Comparison of ENCODE assay signal across 25 cellular contexts in the genomic region with DNA sequence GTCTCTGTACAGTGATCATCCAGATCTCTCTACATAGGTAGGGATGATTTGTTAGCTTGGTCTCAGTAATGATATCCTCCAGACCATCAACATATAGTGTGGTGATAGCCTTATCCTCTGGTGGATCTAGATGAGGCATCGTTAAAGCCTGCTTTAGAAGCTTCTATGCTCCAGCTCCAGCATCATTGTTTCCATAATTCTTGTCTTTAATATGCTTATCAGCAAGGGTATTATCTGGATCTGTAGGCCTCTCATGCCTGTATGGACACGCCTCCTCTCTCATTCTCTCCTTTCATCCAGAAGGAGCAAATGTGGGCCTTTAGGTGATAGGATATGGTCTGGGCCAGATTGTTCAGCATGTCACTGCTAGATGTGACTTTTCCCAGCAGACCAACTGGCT.
"Had no signal": no experiment of that assay in that cellular context is flagged by ENCODE, and none has a peak within 500 bp of the region (broad histone marks: within the 10 kb centered on the region; RNA-seq: fewer than 3 reads in every experiment).

No MANE protein-coding gene starts in this region.

- H3K36me3 ChIP-seq: colonic mucosa, esophagus squamous epithelium, gastrocnemius medialis, heart right ventricle, left lung, lower lobe of right lung had no signal

- H3K27me3 ChIP-seq: colonic mucosa, esophagus squamous epithelium, gastrocnemius medialis, heart right ventricle, left lung had no signal

- H3K4me1 ChIP-seq: colonic mucosa, esophagus squamous epithelium, heart right ventricle, left lung, lower lobe of right lung had no signal

- FAIRE-seq: endometrium, islet of Langerhans, keratinocyte had no signal

- DNase-seq: colonic mucosa; cortex of kidney; effector CD8-positive, alpha-beta T cell; effector memory CD8-positive, alpha-beta T cell; endodermal cell; erythroblast; esophagus squamous epithelium; foreskin fibroblast; foreskin melanocyte; gastrocnemius medialis; glutamatergic neuron; head of caudate nucleus; heart right ventricle; hippocampal formation; left cardiac atrium; left lung; left ventricle myocardium superior; lower lobe of right lung; mesenchymal stem cell; mucosa of descending colon; naive B cell had no signal

- H3K4me3 ChIP-seq: colonic mucosa, esophagus squamous epithelium, gastrocnemius medialis, heart right ventricle, left lung, lower lobe of right lung, mucosa of descending colon had no signal

- H3K27ac ChIP-seq: colonic mucosa, epithelial cell of prostate, esophagus squamous epithelium, gastrocnemius medialis, heart right ventricle, left lung, lower lobe of right lung had no signal

- H3K9me3 ChIP-seq: colonic mucosa, esophagus squamous epithelium, gastrocnemius medialis, heart right ventricle, left lung, lower lobe of right lung, mucosa of descending colon had no signal
